20 cellular contexts compared by ENCODE assay signal in the genomic region with DNA sequence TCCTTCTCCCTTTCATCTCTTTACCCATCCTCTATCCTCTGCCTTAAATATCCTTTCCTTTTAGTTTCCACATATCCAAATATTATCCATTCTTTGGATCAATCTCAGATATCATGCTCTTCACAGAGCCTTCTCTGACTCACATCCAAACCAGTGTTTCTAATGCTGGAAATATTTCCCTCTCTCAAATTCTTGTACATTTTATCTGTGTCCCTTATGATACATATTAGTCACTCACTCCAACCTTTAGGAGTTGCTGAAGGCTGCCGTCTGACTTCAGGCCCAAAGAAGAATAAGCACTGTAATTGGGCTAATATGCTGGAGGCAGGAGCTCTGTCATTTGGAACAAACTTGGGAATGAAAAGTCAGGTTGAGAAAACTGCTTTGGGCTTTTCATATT.
DNase-seq lines count a peak whose midpoint lies in the region; ATAC-seq lines count a peak whose summit lies in the region.
"Had no signal": no experiment of that assay in that cellular context is flagged by ENCODE, and none has a peak within 500 bp of the region (broad histone marks: within the 10 kb centered on the region; RNA-seq: fewer than 3 reads in every experiment).

No MANE protein-coding gene starts in this region.

- ATAC-seq in GM18909 (IDR thresholded peaks at IDR 0.05; ENCODE audit: poor library complexity, unreplicated experiment) (no peak), GM18520 (IDR thresholded peaks at IDR 0.05; ENCODE audit: unreplicated experiment) (no peak), right cardiac atrium (no peak)
- ATAC-seq: gastrocnemius medialis; naive thymus-derived CD4-positive, alpha-beta T cell had no signal

- H3K9me3 ChIP-seq in adipocyte (ENCODE audit: control insufficient read depth, low read length) (no peaks in the 10 kb centered on the region), right cardiac atrium (ENCODE audit: control insufficient read depth, low read length) (no peaks in the 10 kb centered on the region)
- H3K9me3 ChIP-seq: gastrocnemius medialis, SJSA1, upper lobe of left lung had no signal

- peaks cover 17% of the 10 kb centered on the region for H3K4me1 ChIP-seq in adipocyte (ENCODE audit: control insufficient read depth, insufficient read depth, low read length)
- H3K4me1 ChIP-seq in right cardiac atrium (ENCODE audit: control insufficient read depth, insufficient read depth, low read length) = no peaks in the 10 kb centered on the region
- H3K4me1 ChIP-seq: SJSA1 had no signal

- 85% methylated on average over 1 of the region's 1 CpG for WGBS in right cardiac atrium

- no peaks in the 10 kb centered on the region for H3K36me3 ChIP-seq in adipocyte (ENCODE audit: control insufficient read depth, insufficient read depth, low read length, severe bottlenecking)
- H3K36me3 ChIP-seq: gastrocnemius medialis, SJSA1 had no signal

- no peak overlapping the region for H3K9ac ChIP-seq in adipocyte (ENCODE audit: low read length)

- no peak overlapping the region for H3K4me3 ChIP-seq in adipocyte (ENCODE audit: low read length)
- H3K4me3 ChIP-seq in right cardiac atrium (ENCODE audit: low read length) = no peak overlapping the region
- H3K4me3 ChIP-seq: gastrocnemius medialis, SJSA1, upper lobe of left lung had no signal

- H3K27me3 ChIP-seq in adipocyte (replicated peaks; ENCODE audit: control insufficient read depth, insufficient read depth, low read length) = no peaks in the 10 kb centered on the region
- no peaks in the 10 kb centered on the region for H3K27me3 ChIP-seq in right cardiac atrium (ENCODE audit: control insufficient read depth, insufficient read depth)
- H3K27me3 ChIP-seq: gastrocnemius medialis, SJSA1, upper lobe of left lung had no signal

- intact Hi-C loops in right cardiac atrium (cut with DNase I) = no loop called here

- DNase-seq in HCEC 1CT (peak; percentile 91), adipocyte (ENCODE audit: low read depth) (peak; percentile 65), fibroblast of peridontal ligament (ENCODE audit: extremely low read depth) (peak; percentile 83), stromal cell of bone marrow (ENCODE audit: low read depth) (peak; percentile 68), right cardiac atrium (no peak)
- DNase-seq: activated CD4-positive, alpha-beta T cell treated with anti-CD3 and anti-CD28 coated beads for 1 hour; activated CD8-positive, alpha-beta memory T cell treated with anti-CD3 and anti-CD28 coated beads, Interleukin-2, amount 50 U/mL, for 48 hours; activated naive CD4-positive, alpha-beta T cell; CD4-positive, alpha-beta T cell; gastrocnemius medialis; KG1; naive thymus-derived CD4-positive, alpha-beta T cell; NCI-H1436; NCI-H345; stimulated activated naive CD4-positive, alpha-beta T cell treated with Interleukin-2 at 50 U/mL for 16 hours; T1000; upper lobe of left lung had no signal

- H3K27ac ChIP-seq in right cardiac atrium (ENCODE audit: low read length) = no peak overlapping the region
- H3K27ac ChIP-seq: gastrocnemius medialis, SJSA1, upper lobe of left lung had no signal

Comparison
In these comparisons a context has a peak if more than half of its experiments do, and no peak if none do; other contexts are left out.
1. DNase-seq: peak in HCEC 1CT (single experiment), adipocyte (single experiment), fibroblast of peridontal ligament (single experiment) and stromal cell of bone marrow (single experiment); none in right cardiac atrium (0 of 3).